ENCODE assay signal across 8 cellular contexts in the genomic region with DNA sequence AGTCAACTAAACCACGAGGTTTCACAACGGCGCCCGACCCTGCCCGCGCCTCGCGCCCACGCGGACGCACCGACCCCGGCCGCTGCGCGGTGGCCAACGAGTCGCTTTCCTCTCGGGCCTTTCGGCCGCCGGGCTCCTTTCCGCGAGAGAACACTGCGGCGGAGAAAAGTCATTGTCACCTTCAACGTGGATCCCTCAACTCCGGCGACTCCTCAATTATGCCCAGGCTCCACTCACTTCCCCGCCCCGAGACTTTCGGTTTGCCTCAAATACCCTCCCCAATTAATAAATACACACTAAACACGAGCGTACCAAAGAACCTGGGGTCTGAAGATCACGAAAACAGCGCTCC. TPM values are rescaled to one million over a fixed set of nuclear protein-coding genes. Genes with fewer than 3 reads are reported as not detected.
DNase-seq lines count a peak whose midpoint lies in the region; TF ChIP-seq lines count a peak whose summit lies in the region.

No MANE protein-coding gene starts in this region.

- H4K20me1 ChIP-seq in KMS-11 (ENCODE audit: insufficient read depth) = peaks cover 27% of the 10 kb centered on the region

- peak overlapping the region; percentile 99 for H3K27ac Mint-ChIP-seq in activated naive CD8-positive, alpha-beta T cell treated with anti-CD3 and anti-CD28 coated beads for 36 hours

- H3K4me3 ChIP-seq in KMS-11 (IDR thresholded peaks at IDR 0.05; ENCODE audit: insufficient read depth, low read depth, low read length) = no peak overlapping the region
- peak overlapping the region; percentile 99 for H3K4me3 ChIP-seq in iPS-20b (ENCODE audit: low read length)

- H3K79me2 ChIP-seq in KMS-11 (ENCODE audit: insufficient read depth, low read depth) = peaks cover 53% of the 10 kb centered on the region

- H3K4me1 ChIP-seq in KMS-11 (ENCODE audit: low read depth, poor library complexity, severe bottlenecking) = peaks cover 33% of the 10 kb centered on the region
- peaks cover 27% of the 10 kb centered on the region for H3K4me1 ChIP-seq in iPS-20b (ENCODE audit: insufficient read depth, low read length)

- H3K27ac ChIP-seq in KMS-11 (peak overlapping the region; percentile 97), iPS-20b (ENCODE audit: low read length) (peak overlapping the region; percentile 93)

- H3K27me3 Mint-ChIP-seq in activated naive CD8-positive, alpha-beta T cell treated with anti-CD3 and anti-CD28 coated beads for 36 hours = peaks cover 5% of the 10 kb centered on the region

- peak overlapping the region; percentile 98 for H3K4me3 Mint-ChIP-seq in activated naive CD8-positive, alpha-beta T cell treated with anti-CD3 and anti-CD28 coated beads for 36 hours

- H3K9me3 Mint-ChIP-seq in activated naive CD8-positive, alpha-beta T cell treated with anti-CD3 and anti-CD28 coated beads for 36 hours = no peaks in the 10 kb centered on the region

- no peak for TF ChIP-seq CTCF in GM10266 (IDR thresholded peaks at IDR 0.05; ENCODE audit: control insufficient read depth, insufficient read depth, low read depth, missing control alignments)
- TF ChIP-seq CTCF in KMS-11 (conservative IDR thresholded peaks at IDR 0.05; ENCODE audit: low read depth, low read length) = no peak

- peaks cover 28% of the 10 kb centered on the region for H3K36me3 Mint-ChIP-seq in activated naive CD8-positive, alpha-beta T cell treated with anti-CD3 and anti-CD28 coated beads for 36 hours

- H3K9me3 ChIP-seq in iPS-20b (ENCODE audit: insufficient read depth, low read depth, low read length) = no peaks in the 10 kb centered on the region

- peak overlapping the region; percentile 97 for H3K9ac ChIP-seq in KMS-11
- H3K9ac ChIP-seq in iPS-20b (ENCODE audit: low read depth, low read length) = peak overlapping the region; percentile 98

- H3K36me3 ChIP-seq in KMS-11 (ENCODE audit: insufficient read depth) (no peaks in the 10 kb centered on the region), iPS-20b (ENCODE audit: insufficient read depth, low read depth, low read length) (peaks cover 5% of the 10 kb centered on the region)

- peak overlapping the region; percentile 48 for H2AFZ ChIP-seq in KMS-11 (ENCODE audit: low read depth)

- H3K4me1 Mint-ChIP-seq in activated naive CD8-positive, alpha-beta T cell treated with anti-CD3 and anti-CD28 coated beads for 36 hours = peaks cover 31% of the 10 kb centered on the region

- DNase-seq in GM10266 (ENCODE audit: extremely low spot score) = peak; percentile 46
- DNase-seq in activated naive CD8-positive, alpha-beta T cell treated with anti-CD3 and anti-CD28 coated beads for 36 hours = peak; percentile 32
- DNase-seq in stimulated activated CD4-positive, alpha-beta T cell treated with anti-CD3 and anti-CD28 coated beads, Interleukin-2, amount 100 ng/mL, for 48 hours = peak; percentile 26 to 32
- no peak for DNase-seq in A172 (ENCODE audit: low spot score)
- no peak for DNase-seq in occipital lobe (lab: John Stamatoyannopoulos, UW)
- no peak for DNase-seq in NCI-H1105 treated with DMSO at 0.1 percent for 48 hours (lab: John Stamatoyannopoulos, UW)

- peak overlapping the region; percentile 100 for H3K4me2 ChIP-seq in KMS-11

- H3K27me3 ChIP-seq in KMS-11 (ENCODE audit: insufficient read depth, low read depth) = no peaks in the 10 kb centered on the region
- H3K27me3 ChIP-seq in iPS-20b (ENCODE audit: insufficient read depth, low read length) = no peaks in the 10 kb centered on the region

RNA-seq across cellular contexts. Expression of gene SINHCAF, which starts 0.5 kb away (rescaled TPM):
- 100 to 1,000 TPM; 159 to 160 TPM for total RNA-seq in activated naive CD8-positive, alpha-beta T cell treated with anti-CD3 and anti-CD28 coated beads for 36 hours
- 66.4 and 92.8 TPM in 2 replicates for total RNA-seq in A172 (2014; rRNA removed; shearing (Covaris generic))
- total RNA-seq in occipital lobe = 19.3 TPM

Comparison
In these comparisons a context has a peak if more than half of its experiments do, and no peak if none do; other contexts are left out.
1. DNase-seq: peak in GM10266 (single experiment), activated naive CD8-positive, alpha-beta T cell treated with anti-CD3 and anti-CD28 coated beads for 36 hours (single experiment) and stimulated activated CD4-positive, alpha-beta T cell treated with anti-CD3 and anti-CD28 coated beads, Interleukin-2, amount 100 ng/mL, for 48 hours (2 of 2); none in A172 (single experiment), occipital lobe (single experiment) and NCI-H1105 treated with DMSO at 0.1 percent for 48 hours (single experiment).